ENCODE assay signal across 13 cellular contexts in the genomic region with DNA sequence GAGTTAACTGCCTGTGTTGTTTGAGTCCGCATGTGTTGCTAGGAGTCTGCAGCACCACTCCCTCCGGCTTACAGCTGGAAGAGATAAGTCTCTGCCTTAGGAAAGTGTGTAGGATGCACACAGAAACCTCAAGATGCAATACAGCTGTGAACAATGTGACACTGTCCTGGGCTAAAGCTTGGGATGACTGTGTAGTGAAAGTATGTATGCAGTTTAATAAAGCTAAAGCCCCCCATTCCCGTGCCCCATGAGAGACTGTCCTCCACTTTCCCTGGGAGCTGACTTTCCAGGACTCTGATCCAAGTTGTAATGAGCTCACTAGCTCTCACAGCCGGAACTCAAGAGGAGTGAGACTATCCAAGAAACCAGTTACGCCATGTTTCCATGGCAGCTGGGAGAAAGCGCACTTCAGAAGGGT.
DNase-seq lines count a peak whose midpoint lies in the region; ATAC-seq, FAIRE-seq and TF ChIP-seq lines count a peak whose summit lies in the region.
"Had no signal": no experiment of that assay in that cellular context is flagged by ENCODE, and none has a peak within 500 bp of the region (broad histone marks: within the 10 kb centered on the region; RNA-seq: fewer than 3 reads in every experiment).

No MANE protein-coding gene starts in this region.

- H3K36me3 ChIP-seq in astrocyte (ENCODE audit: insufficient read depth, low read length) (no peaks in the 10 kb centered on the region), Karpas-422 (ENCODE audit: insufficient read depth, low read length) (no peaks in the 10 kb centered on the region)
- H3K36me3 ChIP-seq: WERI-Rb-1 had no signal

- H3K4me3 ChIP-seq in astrocyte (ENCODE audit: insufficient read depth, low read depth, low read length): no peak overlapping the region
- no peak overlapping the region for H3K4me3 ChIP-seq in Karpas-422 (ENCODE audit: low read length)

- no peak overlapping the region for H3K9ac ChIP-seq in astrocyte (ENCODE audit: low read length)
- no peak overlapping the region for H3K9ac ChIP-seq in Karpas-422 (ENCODE audit: low read length)

- H3K9me3 ChIP-seq in astrocyte (ENCODE audit: insufficient read depth, low read depth, low read length) (no peaks in the 10 kb centered on the region), Karpas-422 (ENCODE audit: low read length) (no peaks in the 10 kb centered on the region)

- no peaks in the 10 kb centered on the region for H3K27me3 Mint-ChIP-seq in astrocyte (ENCODE audit: low read depth, unreplicated experiment)
- no peaks in the 10 kb centered on the region for H3K27me3 Mint-ChIP-seq in mesothelial cell of epicardium (ENCODE audit: low read depth)
- H3K27me3 Mint-ChIP-seq: CD4-positive, CD25-positive, alpha-beta regulatory T cell had no signal

- H3K9me2 ChIP-seq in Karpas-422 (replicated peaks; ENCODE audit: insufficient read depth, low read length): no peaks in the 10 kb centered on the region

- peak; percentile 31 for DNase-seq in Ammon's horn (ENCODE audit: low spot score)
- peak; percentile 73 for DNase-seq in astrocyte (ENCODE audit: low read depth)
- DNase-seq in mesothelial cell of epicardium (ENCODE audit: low spot score in 2 of 2, unreplicated experiment in 2 of 2): no peak
- DNase-seq in NCI-H146 treated with DMSO at 0.1 percent for 48 hours (lab: John Stamatoyannopoulos, UW; ENCODE audit: unreplicated experiment): no peak
- no peak for DNase-seq in dermis blood vessel endothelial cell
- no peak for DNase-seq in Karpas-422
- DNase-seq: activated effector memory CD4-positive, alpha-beta T cell treated with anti-CD3 and anti-CD28 coated beads, Interleukin-2, amount 50 U/mL, for 16 hours; CD4-positive, CD25-positive, alpha-beta regulatory T cell; NCI-H1092; posterior cingulate gyrus; WERI-Rb-1 had no signal

- no peak overlapping the region for H2AFZ ChIP-seq in astrocyte (ENCODE audit: low read depth, low read length)
- H2AFZ ChIP-seq in Karpas-422 (ENCODE audit: low read length): no peak overlapping the region

- H3K9me3 Mint-ChIP-seq in astrocyte (ENCODE audit: unreplicated experiment) (no peaks in the 10 kb centered on the region), mesothelial cell of epicardium (peaks cover 30% of the 10 kb centered on the region)
- H3K9me3 Mint-ChIP-seq: CD4-positive, CD25-positive, alpha-beta regulatory T cell had no signal

- H3K79me2 ChIP-seq in astrocyte (ENCODE audit: insufficient read depth, low read length): no peaks in the 10 kb centered on the region
- H3K79me2 ChIP-seq in Karpas-422 (ENCODE audit: low read length): no peaks in the 10 kb centered on the region

- TF ChIP-seq CTCF in astrocyte (IDR thresholded peaks at IDR 0.05; ENCODE audit: insufficient read depth, low read depth, low read length) (no peak), mesothelial cell of epicardium (IDR thresholded peaks at IDR 0.05; ENCODE audit: unreplicated experiment) (no peak)

- H3K27me3 ChIP-seq in astrocyte (ENCODE audit: insufficient read depth, low read length) (no peaks in the 10 kb centered on the region), Karpas-422 (ENCODE audit: low read length) (no peaks in the 10 kb centered on the region)

- ATAC-seq in GM21737 (IDR thresholded peaks at IDR 0.05; ENCODE audit: unreplicated experiment): peak; percentile 14
- ATAC-seq in GM19351 (IDR thresholded peaks at IDR 0.05; ENCODE audit: unreplicated experiment): no peak

- H3K4me1 ChIP-seq in astrocyte (ENCODE audit: insufficient read depth, low read length) (peaks cover 5% of the 10 kb centered on the region), Karpas-422 (ENCODE audit: low read length) (no peaks in the 10 kb centered on the region)

- H4K20me1 ChIP-seq in astrocyte (ENCODE audit: insufficient read depth, low read length) (no peaks in the 10 kb centered on the region), Karpas-422 (ENCODE audit: insufficient read depth, low read depth, low read length) (no peaks in the 10 kb centered on the region)

- no peak overlapping the region for H3K4me3 Mint-ChIP-seq in astrocyte (ENCODE audit: unreplicated experiment)
- H3K4me3 Mint-ChIP-seq in mesothelial cell of epicardium: no peak overlapping the region
- H3K4me3 Mint-ChIP-seq: CD4-positive, CD25-positive, alpha-beta regulatory T cell had no signal

- H3K36me3 Mint-ChIP-seq in astrocyte (ENCODE audit: low read depth, unreplicated experiment): no peaks in the 10 kb centered on the region
- H3K36me3 Mint-ChIP-seq in mesothelial cell of epicardium: peaks cover 5% of the 10 kb centered on the region
- H3K36me3 Mint-ChIP-seq: CD4-positive, CD25-positive, alpha-beta regulatory T cell had no signal

- peak; percentile 49 for FAIRE-seq in astrocyte (lab: Jason Lieb, UNC)

- H3K4me1 Mint-ChIP-seq in astrocyte (ENCODE audit: low read depth, unreplicated experiment): peaks cover 25% of the 10 kb centered on the region
- peaks cover 5% of the 10 kb centered on the region for H3K4me1 Mint-ChIP-seq in mesothelial cell of epicardium
- H3K4me1 Mint-ChIP-seq: CD4-positive, CD25-positive, alpha-beta regulatory T cell had no signal

- H3K27ac ChIP-seq in astrocyte (ENCODE audit: low read depth, low read length): peak overlapping the region; percentile 19
- no peak overlapping the region for H3K27ac ChIP-seq in Karpas-422 (ENCODE audit: low read length)
- H3K27ac ChIP-seq: WERI-Rb-1 had no signal

- H3K27ac Mint-ChIP-seq in astrocyte (ENCODE audit: unreplicated experiment): peak overlapping the region; percentile 87
- H3K27ac Mint-ChIP-seq in mesothelial cell of epicardium: peak overlapping the region; percentile 79
- H3K27ac Mint-ChIP-seq: CD4-positive, CD25-positive, alpha-beta regulatory T cell had no signal

- no peak overlapping the region for H3K4me2 ChIP-seq in astrocyte (ENCODE audit: low read length)
- H3K4me2 ChIP-seq in Karpas-422 (ENCODE audit: low read depth, low read length, poor library complexity, severe bottlenecking): no peak overlapping the region

Comparison
In these comparisons a context has a peak if more than half of its experiments do, and no peak if none do; other contexts are left out.
1. DNase-seq: peak in Ammon's horn (single experiment) and astrocyte (single experiment); none in mesothelial cell of epicardium (0 of 2), NCI-H146 treated with DMSO at 0.1 percent for 48 hours (single experiment), dermis blood vessel endothelial cell (single experiment) and Karpas-422 (single experiment).